ENCODE assay signal across 8 cellular contexts in the genomic region with DNA sequence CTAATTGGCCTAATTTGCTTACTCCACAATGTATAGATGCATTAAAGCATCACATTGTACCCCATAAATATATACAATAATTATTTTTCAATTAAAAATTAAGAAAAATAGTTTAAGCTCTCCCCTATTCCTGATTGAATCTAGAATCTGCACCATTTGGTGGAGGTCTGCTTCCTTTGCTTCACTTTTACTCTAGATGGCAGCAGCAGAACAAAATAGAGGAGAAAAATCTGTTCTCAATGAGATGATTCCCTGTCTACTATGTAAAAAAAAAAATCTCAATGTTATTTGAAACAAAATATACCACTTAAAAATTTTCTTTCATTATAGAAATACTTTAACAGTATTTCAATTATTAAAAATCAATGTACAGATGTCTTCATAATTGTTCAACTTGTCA.
DNase-seq lines count a peak whose midpoint lies in the region; ATAC-seq, FAIRE-seq and TF ChIP-seq lines count a peak whose summit lies in the region.

No MANE protein-coding gene starts in this region.

- DNase-seq in D721Med (ENCODE audit: insufficient read length, low spot score) = no peak
- no peak for DNase-seq in RWPE2 (ENCODE audit: low spot score)
- no peak for DNase-seq in kidney epithelial cell (ENCODE audit: low read depth)
- DNase-seq in activated naive CD4-positive, alpha-beta T cell treated with anti-CD3 and anti-CD28 coated beads for 36 hours = no peak

- no peak overlapping the region for H3K4me3 Mint-ChIP-seq in activated naive CD4-positive, alpha-beta T cell treated with anti-CD3 and anti-CD28 coated beads for 36 hours

- CTCF ChIA-PET in activated naive CD4-positive, alpha-beta T cell treated with anti-CD3 and anti-CD28 coated beads for 36 hours (lab: Charles Lee) = interaction anchor here (0.7 kb wide), 1 partner anchor 476 kb away, joined by 3 read pairs; no protein-coding TSS in a partner anchor

- FAIRE-seq in D721Med (lab: Jason Lieb, UNC) = no peak

- H3K27me3 ChIP-seq in RWPE2 (ENCODE audit: insufficient read depth, poor library complexity, severe bottlenecking) (no peaks in the 10 kb centered on the region), kidney epithelial cell (ENCODE audit: control insufficient read depth, insufficient read depth, low read length) (no peaks in the 10 kb centered on the region)

- peaks cover 13% of the 10 kb centered on the region for H3K27me3 Mint-ChIP-seq in activated naive CD4-positive, alpha-beta T cell treated with anti-CD3 and anti-CD28 coated beads for 36 hours (ENCODE audit: low read depth)

- no peaks in the 10 kb centered on the region for H3K4me1 Mint-ChIP-seq in activated naive CD4-positive, alpha-beta T cell treated with anti-CD3 and anti-CD28 coated beads for 36 hours (ENCODE audit: low read depth)

- no peaks in the 10 kb centered on the region for H3K4me1 ChIP-seq in RWPE2 (ENCODE audit: insufficient read depth, poor library complexity, severe bottlenecking)

- H3K9me3 Mint-ChIP-seq in activated naive CD4-positive, alpha-beta T cell treated with anti-CD3 and anti-CD28 coated beads for 36 hours = no peaks in the 10 kb centered on the region

- H3K36me3 ChIP-seq in RWPE2 (ENCODE audit: low read depth) = no peaks in the 10 kb centered on the region
- no peaks in the 10 kb centered on the region for H3K36me3 ChIP-seq in kidney epithelial cell (ENCODE audit: control insufficient read depth, insufficient read depth, low read length)

- intact Hi-C loops in activated naive CD4-positive, alpha-beta T cell treated with anti-CD3 and anti-CD28 coated beads for 36 hours (cut with micrococcal nuclease) = loop anchor here (1.0 to 10.0 kb wide), 3 partner anchors 373 to 1882 kb away; no protein-coding TSS in a partner anchor

- peak; percentile 48; the same call in 1 of the 3 replicates for ATAC-seq in RWPE2 (ENCODE audit: low read depth)
- ATAC-seq in HG02840 (IDR thresholded peaks at IDR 0.05; ENCODE audit: low FRiP score, unreplicated experiment) = no peak
- ATAC-seq in HG03045 (IDR thresholded peaks at IDR 0.05; ENCODE audit: unreplicated experiment) = no peak
- ATAC-seq in HG03469 (IDR thresholded peaks at IDR 0.05; ENCODE audit: unreplicated experiment) = no peak

- TF ChIP-seq CTCF in D721Med (IDR thresholded peaks at IDR 0.05; ENCODE audit: insufficient read depth, missing control alignments) = peak; percentile 59
- peak; percentile 72 for TF ChIP-seq CTCF in RWPE2 (IDR thresholded peaks at IDR 0.05; ENCODE audit: poor library complexity, severe bottlenecking)
- peak; percentile 52 for TF ChIP-seq CTCF in kidney epithelial cell (IDR thresholded peaks at IDR 0.05; ENCODE audit: insufficient read depth, low read length, poor library complexity, severe bottlenecking)

- TF ChIP-seq RAD21 in Ishikawa (IDR thresholded peaks at IDR 0.05; ENCODE audit: low read depth) = peak; percentile 73

- H3K27ac Mint-ChIP-seq in activated naive CD4-positive, alpha-beta T cell treated with anti-CD3 and anti-CD28 coated beads for 36 hours = no peak overlapping the region

- H3K36me3 Mint-ChIP-seq in activated naive CD4-positive, alpha-beta T cell treated with anti-CD3 and anti-CD28 coated beads for 36 hours (ENCODE audit: low read depth) = no peaks in the 10 kb centered on the region

- H3K27ac ChIP-seq in RWPE2 (ENCODE audit: poor library complexity, severe bottlenecking) = no peak overlapping the region

- no peak for TF ChIP-seq EP300 in Ishikawa (IDR thresholded peaks at IDR 0.05; ENCODE audit: borderline replicate concordance)

- H3K4me3 ChIP-seq in RWPE2 (ENCODE audit: severe bottlenecking) (no peak overlapping the region), kidney epithelial cell (ENCODE audit: low read depth, low read length) (no peak overlapping the region)

- no peaks in the 10 kb centered on the region for H3K9me3 ChIP-seq in RWPE2 (ENCODE audit: severe bottlenecking)

TF ChIP-seq in Ishikawa, 13 proteins besides CTCF, POLR2A, EP300 and RAD21:
- no peak for TF ChIP-seq TAF1 (IDR thresholded peaks at IDR 0.05; ENCODE audit: low read depth)
- no peak for TF ChIP-seq TCF12 (IDR thresholded peaks at IDR 0.05; ENCODE audit: low read depth)
- TF ChIP-seq NFIC (IDR thresholded peaks at IDR 0.05) = no peak
- no peak for TF ChIP-seq CEBPB (IDR thresholded peaks at IDR 0.05)
- TF ChIP-seq CREB1 (IDR thresholded peaks at IDR 0.05; ENCODE audit: low read depth) = no peak
- no peak for TF ChIP-seq EGR1 (IDR thresholded peaks at IDR 0.05)
- TF ChIP-seq, protein P1, sequence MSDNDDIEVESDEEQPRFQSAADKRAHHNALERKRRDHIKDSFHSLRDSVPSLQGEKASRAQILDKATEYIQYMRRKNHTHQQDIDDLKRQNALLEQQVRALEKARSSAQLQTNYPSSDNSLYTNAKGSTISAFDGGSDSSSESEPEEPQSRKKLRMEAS (IDR thresholded peaks at IDR 0.05) = no peak
- TF ChIP-seq, protein P2, sequence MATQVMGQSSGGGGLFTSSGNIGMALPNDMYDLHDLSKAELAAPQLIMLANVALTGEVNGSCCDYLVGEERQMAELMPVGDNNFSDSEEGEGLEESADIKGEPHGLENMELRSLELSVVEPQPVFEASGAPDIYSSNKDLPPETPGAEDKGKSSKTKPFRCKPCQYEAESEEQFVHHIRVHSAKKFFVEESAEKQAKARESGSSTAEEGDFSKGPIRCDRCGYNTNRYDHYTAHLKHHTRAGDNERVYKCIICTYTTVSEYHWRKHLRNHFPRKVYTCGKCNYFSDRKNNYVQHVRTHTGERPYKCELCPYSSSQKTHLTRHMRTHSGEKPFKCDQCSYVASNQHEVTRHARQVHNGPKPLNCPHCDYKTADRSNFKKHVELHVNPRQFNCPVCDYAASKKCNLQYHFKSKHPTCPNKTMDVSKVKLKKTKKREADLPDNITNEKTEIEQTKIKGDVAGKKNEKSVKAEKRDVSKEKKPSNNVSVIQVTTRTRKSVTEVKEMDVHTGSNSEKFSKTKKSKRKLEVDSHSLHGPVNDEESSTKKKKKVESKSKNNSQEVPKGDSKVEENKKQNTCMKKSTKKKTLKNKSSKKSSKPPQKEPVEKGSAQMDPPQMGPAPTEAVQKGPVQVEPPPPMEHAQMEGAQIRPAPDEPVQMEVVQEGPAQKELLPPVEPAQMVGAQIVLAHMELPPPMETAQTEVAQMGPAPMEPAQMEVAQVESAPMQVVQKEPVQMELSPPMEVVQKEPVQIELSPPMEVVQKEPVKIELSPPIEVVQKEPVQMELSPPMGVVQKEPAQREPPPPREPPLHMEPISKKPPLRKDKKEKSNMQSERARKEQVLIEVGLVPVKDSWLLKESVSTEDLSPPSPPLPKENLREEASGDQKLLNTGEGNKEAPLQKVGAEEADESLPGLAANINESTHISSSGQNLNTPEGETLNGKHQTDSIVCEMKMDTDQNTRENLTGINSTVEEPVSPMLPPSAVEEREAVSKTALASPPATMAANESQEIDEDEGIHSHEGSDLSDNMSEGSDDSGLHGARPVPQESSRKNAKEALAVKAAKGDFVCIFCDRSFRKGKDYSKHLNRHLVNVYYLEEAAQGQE (IDR thresholded peaks at IDR 0.05; ENCODE audit: low read depth) = no peak
